ENCODE assay signal across 23 cellular contexts in genomic region chr5:74422671-74423070, GRCh38.
A peak's percentile ranks its signal among the peaks of the same experiment; 100 is the strongest.
DNase-seq lines count a peak whose midpoint lies in the region; TF ChIP-seq lines count a peak whose summit lies in the region.
"Had no signal": no experiment of that assay in that cellular context is flagged by ENCODE, and none has a peak within 500 bp of the region (broad histone marks: within the 10 kb centered on the region; RNA-seq: fewer than 3 reads in every experiment).

No MANE protein-coding gene starts in this region.

- no peaks in the 10 kb centered on the region for H3K4me1 Mint-ChIP-seq in neural progenitor cell
- H3K4me1 Mint-ChIP-seq: CD4-positive, CD25-positive, alpha-beta regulatory T cell had no signal

- H3K4me1 ChIP-seq in neural progenitor cell (no peaks in the 10 kb centered on the region), uterus (no peaks in the 10 kb centered on the region), ascending aorta (no peaks in the 10 kb centered on the region)
- H3K4me1 ChIP-seq: SJSA1 had no signal

- H3K36me3 ChIP-seq in neural progenitor cell = no peaks in the 10 kb centered on the region
- H3K36me3 ChIP-seq in uterus = no peaks in the 10 kb centered on the region
- H3K36me3 ChIP-seq in ascending aorta = no peaks in the 10 kb centered on the region
- H3K36me3 ChIP-seq: MG63, SJSA1 had no signal

- TF ChIP-seq POLR2A in uterus (IDR thresholded peaks at IDR 0.05) = no peak

- H3K27me3 ChIP-seq in neural progenitor cell (no peaks in the 10 kb centered on the region), uterus (no peaks in the 10 kb centered on the region), ascending aorta (no peaks in the 10 kb centered on the region)
- H3K27me3 ChIP-seq: MG63, SJSA1 had no signal

- H3K9me3 ChIP-seq in neural progenitor cell (ENCODE audit: low read depth) = no peaks in the 10 kb centered on the region
- no peaks in the 10 kb centered on the region for H3K9me3 ChIP-seq in uterus
- no peaks in the 10 kb centered on the region for H3K9me3 ChIP-seq in ascending aorta
- H3K9me3 ChIP-seq: MG63, SJSA1 had no signal

- no peak overlapping the region for H3K4me3 ChIP-seq in Jurkat, Clone E6-1 (ENCODE audit: low read length)
- H3K4me3 ChIP-seq in neural progenitor cell (no peak overlapping the region), uterus (no peak overlapping the region), ascending aorta (no peak overlapping the region)
- H3K4me3 ChIP-seq: MG63, PC-9, SJSA1 had no signal

- H3K9ac ChIP-seq in neural progenitor cell = no peak overlapping the region

- H3K9me3 Mint-ChIP-seq in neural progenitor cell = peaks cover 14% of the 10 kb centered on the region

- peak; percentile 10 for DNase-seq in A172 (ENCODE audit: low spot score)
- peak; percentile 27 for DNase-seq in Jurkat, Clone E6-1 (ENCODE audit: low read depth, low spot score)
- DNase-seq in amniotic epithelial cell (ENCODE audit: low read depth) = peak; percentile 32
- no peak for DNase-seq in neural progenitor cell (ENCODE audit: low spot score)
- no peak for DNase-seq in uterus
- no peak for DNase-seq in ascending aorta (ENCODE audit: low spot score in 2 of 2)
- DNase-seq in GOT3 (lab: John Stamatoyannopoulos, UW) = no peak
- DNase-seq: 8988T; CD4-positive, CD25-positive, alpha-beta regulatory T cell; DMS153; MG63; NCI-H1105 treated with DMSO at 0.1 percent for 48 hours; NCI-H146; NCI-H1930; NCI-H2107; NCI-H524 treated with DMSO at 0.1 percent for 48 hours; NCI-H774; NK-92 treated with Interleukin-12 subunit alpha and Interleukin-12 subunit beta, amount 100 ng/mL, for 24 hours; PC-9; Right ventricle myocardium superior; RPMI8226 had no signal

- intact Hi-C loops in uterus (cut with DNase I; ENCODE audit: low total_unique reads) (no loop called here), ascending aorta (cut with DNase I) (no loop called here)

- TF ChIP-seq CTCF in neural progenitor cell (IDR thresholded peaks at IDR 0.05) (no peak), uterus (IDR thresholded peaks at IDR 0.05) (no peak), ascending aorta (IDR thresholded peaks at IDR 0.05) (no peak)

- H3K36me3 Mint-ChIP-seq in neural progenitor cell = no peaks in the 10 kb centered on the region
- H3K36me3 Mint-ChIP-seq: CD4-positive, CD25-positive, alpha-beta regulatory T cell had no signal

- no peak overlapping the region for H2AFZ ChIP-seq in neural progenitor cell (replicated peaks)
- H2AFZ ChIP-seq: PC-9 had no signal

- no peak overlapping the region for H3K27ac ChIP-seq in neural progenitor cell
- H3K27ac ChIP-seq in uterus = no peak overlapping the region
- H3K27ac ChIP-seq in ascending aorta = no peak overlapping the region
- H3K27ac ChIP-seq: HL-60, SJSA1 had no signal

- no peaks in the 10 kb centered on the region for H3F3A ChIP-seq in neural progenitor cell (ENCODE audit: low read depth)

- no peaks in the 10 kb centered on the region for H4K20me1 ChIP-seq in neural progenitor cell (ENCODE audit: low read depth)

- H3K27ac Mint-ChIP-seq in neural progenitor cell = peak overlapping the region; percentile 26
- H3K27ac Mint-ChIP-seq: CD4-positive, CD25-positive, alpha-beta regulatory T cell had no signal

- H3K4me2 ChIP-seq in neural progenitor cell = no peak overlapping the region
- H3K4me2 ChIP-seq: PC-9 had no signal

- no peak overlapping the region for H3K4me3 Mint-ChIP-seq in neural progenitor cell
- H3K4me3 Mint-ChIP-seq: CD4-positive, CD25-positive, alpha-beta regulatory T cell had no signal

- peaks cover 4% of the 10 kb centered on the region for H3K27me3 Mint-ChIP-seq in neural progenitor cell (ENCODE audit: insufficient read depth, low read depth)

- no peaks in the 10 kb centered on the region for H3K79me2 ChIP-seq in neural progenitor cell (ENCODE audit: low read depth)

Comparison
In these comparisons a context has a peak if more than half of its experiments do, and no peak if none do; other contexts are left out.
1. DNase-seq: peak in A172 (single experiment), Jurkat, Clone E6-1 (single experiment) and amniotic epithelial cell (single experiment); none in neural progenitor cell (single experiment), uterus (0 of 2), ascending aorta (0 of 2) and GOT3 (single experiment).